ENCODE assay signal across 8 cellular contexts in the genomic region with DNA sequence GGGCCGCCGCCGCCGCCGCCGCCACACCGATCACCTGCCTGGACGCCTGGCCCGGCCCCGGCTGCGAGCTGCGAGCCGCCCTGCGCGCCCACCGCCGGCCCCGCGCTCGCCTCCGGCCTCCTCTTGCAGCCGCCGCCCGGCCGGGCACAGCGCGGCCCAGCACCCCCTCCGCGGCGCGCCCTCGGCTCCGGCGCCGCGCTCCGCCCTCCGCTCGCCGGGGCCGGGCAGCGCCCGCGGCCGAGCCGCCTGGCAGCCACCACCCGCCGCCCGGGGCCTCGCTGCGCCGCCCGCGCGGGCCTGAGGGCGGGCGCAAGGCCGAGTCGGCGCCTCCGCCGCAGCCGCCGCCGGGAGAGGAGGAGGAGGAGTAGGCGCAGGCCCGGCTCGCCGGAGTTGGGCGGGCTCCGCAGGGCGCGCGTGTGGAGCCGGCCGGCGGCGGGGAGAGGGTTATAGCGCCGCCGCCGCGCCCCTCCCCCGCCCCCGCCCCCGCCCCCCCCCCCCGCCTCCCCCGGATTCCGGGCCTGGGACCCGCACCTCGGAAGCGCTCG. TPM values are rescaled to one million over a fixed set of nuclear protein-coding genes. Genes with fewer than 3 reads are reported as not detected.
DNase-seq lines count a peak whose midpoint lies in the region; FAIRE-seq and TF ChIP-seq lines count a peak whose summit lies in the region.

A gene (minus strand): TSS at position 418 of the 545 bp plus-strand sequence. CDS start 845 bp downstream, outside the sequence.

- H3K9me3 ChIP-seq in kidney (ENCODE audit: control insufficient read depth in 1 of 2, low read length in 2 of 2) = no peaks in the 10 kb centered on the region
- H3K9me3 ChIP-seq in spleen = no peaks in the 10 kb centered on the region

- H3K27ac ChIP-seq in caudate nucleus (ENCODE audit: low read depth, low read length) = peak within 1 kb of the TSS; percentile 85
- H3K27ac ChIP-seq in kidney (ENCODE audit: low read depth in 2 of 2, low read length in 2 of 2) = peak within 1 kb of the TSS; percentile 88 to 92
- peak within 1 kb of the TSS; percentile 74 to 90 (median 87) for H3K27ac ChIP-seq in spleen

- peaks cover 2 to 9% of the 10 kb centered on the region in 2 donors for H3K4me1 ChIP-seq in kidney (ENCODE audit: control insufficient read depth in 1 of 2, insufficient read depth in 1 of 2, low read depth in 1 of 2, low read length in 2 of 2)
- peaks cover 25 to 87% (median 71%) of the 10 kb centered on the region in 6 donors for H3K4me1 ChIP-seq in spleen

- FAIRE-seq in kidney (lab: Jason Lieb, UNC) = no peak

- peaks cover 0 to 88% (median 62%) of the 10 kb centered on the region in 7 donors for H3K27me3 ChIP-seq in spleen (replicated peaks in 1 of 7)

- 0 to 6% (median 1%) methylated on average over 6 to 91 of the region's 93 CpGs for WGBS in spleen, 5 donors

- H3K9ac ChIP-seq in kidney (ENCODE audit: low read length in 2 of 2) = peak within 1 kb of the TSS; percentile 61 to 69

- TF ChIP-seq CTCF in kidney (IDR thresholded peaks at IDR 0.05; ENCODE audit: borderline replicate concordance, extremely low read depth, insufficient read depth) = no peak
- no peak for TF ChIP-seq CTCF in spleen (IDR thresholded peaks at IDR 0.05 in 8 of 11, conservative IDR thresholded peaks at IDR 0.05 in 3 of 11)

- intact Hi-C loops in kidney (cut with DNase I) (no loop called here), spleen (cut with DNase I; ENCODE audit: low total_unique reads) (loop anchor here (5.0 kb wide), 1 partner anchor 187 kb away; no protein-coding TSS in a partner anchor)

- H3K4me3 ChIP-seq in kidney (ENCODE audit: low read length in 2 of 2) (peak within 1 kb of the TSS; percentile 50 to 69), spleen (peak within 1 kb of the TSS; percentile 39 to 85 (median 66))

- peak; percentile 19 for DNase-seq in activated naive CD4-positive, alpha-beta T cell treated with Interleukin-2 at 50 U/mL for 16 hours
- no peak for DNase-seq in activated naive CD4-positive, alpha-beta T cell treated with anti-CD3 and anti-CD28 coated beads, Interleukin-2, amount 50 U/mL, for 16 hours
- DNase-seq in OCI-M1 (lab: John Stamatoyannopoulos, UW) (peak; percentile 27), caudate nucleus (lab: John Stamatoyannopoulos, UW) (peak in 33 of 61 donors; percentile 29 to 81 (median 57)), kidney (peak; percentile 88), spleen (no peak), NK-92 (lab: John Stamatoyannopoulos, UW; ENCODE audit: unreplicated experiment) (no peak), NAMALWA (ENCODE audit: low spot score) (no peak)

- no peaks in the 10 kb centered on the region for H3K36me3 ChIP-seq in kidney (ENCODE audit: control insufficient read depth in 1 of 2, insufficient read depth in 2 of 2, low read length in 2 of 2)
- H3K36me3 ChIP-seq in spleen = no peaks in the 10 kb centered on the region

- TF ChIP-seq POLR2A in spleen (IDR thresholded peaks at IDR 0.05) = no peak

RNA-seq across cellular contexts. Expression of the gene that starts here (rescaled TPM):
- total RNA-seq in kidney (53.0 TPM), spleen (10 to 100 TPM; 16.1 to 49.5 (median 24.5) TPM)
- polyA plus RNA-seq in kidney (ENCODE audit: insufficient read depth, low read depth, low replicate concordance) (14.1 TPM), spleen (10 to 100 TPM in 1 of 3 donors, 1 to 10 TPM in 2; 6.1 to 16.8 (median 9.9) TPM)

Comparison
In these comparisons a context has a peak if more than half of its experiments do, and no peak if none do; other contexts are left out.
1. DNase-seq: peak in activated naive CD4-positive, alpha-beta T cell treated with Interleukin-2 at 50 U/mL for 16 hours (single experiment), OCI-M1 (single experiment), caudate nucleus (33 of 61) and kidney (single experiment); none in activated naive CD4-positive, alpha-beta T cell treated with anti-CD3 and anti-CD28 coated beads, Interleukin-2, amount 50 U/mL, for 16 hours (single experiment), spleen (single experiment), NK-92 (single experiment) and NAMALWA (single experiment).
2. Peak in every context shown above with its lines, with median percentiles within 50 percentile points of each other: H3K27ac ChIP-seq.